ENCODE assay signal across 15 cellular contexts in genomic region chr15:67180035-67180434, GRCh38.
DNase-seq lines count a peak whose midpoint lies in the region; ATAC-seq and TF ChIP-seq lines count a peak whose summit lies in the region.
"Had no signal": no experiment of that assay in that cellular context is flagged by ENCODE, and none has a peak within 500 bp of the region (broad histone marks: within the 10 kb centered on the region; RNA-seq: fewer than 3 reads in every experiment).

No MANE protein-coding gene starts in this region.

- H3K4me3 ChIP-seq in coronary artery (no peak overlapping the region), psoas muscle (no peak overlapping the region)
- H3K4me3 ChIP-seq: heart right ventricle, PC-9, skin epidermis, transverse colon had no signal

- H3K4me3 Mint-ChIP-seq in activated CD4-positive, alpha-beta T cell treated with anti-CD3 and anti-CD28 coated beads, Interleukin-2, amount 10 ng/mL, durations not matched to agents 7 days and 5 days = no peak overlapping the region
- no peak overlapping the region for H3K4me3 Mint-ChIP-seq in Calu3 (ENCODE audit: low read depth, unreplicated experiment)
- no peak overlapping the region for H3K4me3 Mint-ChIP-seq in T-helper 2 cell treated with Interferon-gamma antibody and Interleukin-4, amounts not matched to agents 5 μg/mL and 100 μg/mL, for 36 hours
- H3K4me3 Mint-ChIP-seq: brain had no signal

- peaks cover 0 to 47% of the 10 kb centered on the region in 2 donors for H3K36me3 ChIP-seq in psoas muscle (ENCODE audit: insufficient read depth in 1 of 2, low read depth in 1 of 2)
- H3K36me3 ChIP-seq: transverse colon had no signal

- no peak for ATAC-seq in psoas muscle
- ATAC-seq: heart right ventricle had no signal

- peaks cover 71% of the 10 kb centered on the region for H3K4me1 ChIP-seq in psoas muscle

- H3K27ac ChIP-seq in coronary artery (no peak overlapping the region), psoas muscle (peak overlapping the region; percentile 90)
- H3K27ac ChIP-seq: PC-9 had no signal

- POLR2A ChIA-PET in activated CD4-positive, alpha-beta T cell treated with anti-CD3 and anti-CD28 coated beads, Interleukin-2, amount 10 ng/mL, durations not matched to agents 7 days and 5 days (lab: Charles Lee) = no interaction called here

- H3K27me3 Mint-ChIP-seq in activated CD4-positive, alpha-beta T cell treated with anti-CD3 and anti-CD28 coated beads, Interleukin-2, amount 10 ng/mL, durations not matched to agents 7 days and 5 days = no peaks in the 10 kb centered on the region
- no peaks in the 10 kb centered on the region for H3K27me3 Mint-ChIP-seq in Calu3 (ENCODE audit: unreplicated experiment)
- H3K27me3 Mint-ChIP-seq in T-helper 2 cell treated with Interferon-gamma antibody and Interleukin-4, amounts not matched to agents 5 μg/mL and 100 μg/mL, for 36 hours (ENCODE audit: low read depth) = no peaks in the 10 kb centered on the region
- H3K27me3 Mint-ChIP-seq: brain had no signal

- H3K27me3 ChIP-seq in psoas muscle (ENCODE audit: insufficient read depth in 3 of 3, low read length in 2 of 3) = no peaks in the 10 kb centered on the region
- H3K27me3 ChIP-seq: heart right ventricle, transverse colon had no signal

- TF ChIP-seq CTCF in Calu3 (IDR thresholded peaks at IDR 0.05; ENCODE audit: unreplicated experiment) (no peak), coronary artery (IDR thresholded peaks at IDR 0.05) (no peak), psoas muscle (IDR thresholded peaks at IDR 0.05) (no peak)

- peaks cover 29% of the 10 kb centered on the region for H3K4me1 Mint-ChIP-seq in activated CD4-positive, alpha-beta T cell treated with anti-CD3 and anti-CD28 coated beads, Interleukin-2, amount 10 ng/mL, durations not matched to agents 7 days and 5 days
- H3K4me1 Mint-ChIP-seq in Calu3 (ENCODE audit: low read depth, unreplicated experiment) = peaks cover 43% of the 10 kb centered on the region
- peaks cover 10% of the 10 kb centered on the region for H3K4me1 Mint-ChIP-seq in T-helper 2 cell treated with Interferon-gamma antibody and Interleukin-4, amounts not matched to agents 5 μg/mL and 100 μg/mL, for 36 hours (ENCODE audit: low read depth)

- intact Hi-C loops in Calu3 (cut with micrococcal nuclease; ENCODE audit: unreplicated experiment) (no loop called here), psoas muscle (cut with DNase I) (no loop called here)

- H3K9me3 ChIP-seq in psoas muscle = no peaks in the 10 kb centered on the region
- H3K9me3 ChIP-seq: heart right ventricle, transverse colon had no signal

- WGBS in psoas muscle, 3 donors = 64 to 76% (median 67%) methylated on average over 11 of the region's 11 CpGs

- DNase-seq in activated CD4-positive, alpha-beta T cell treated with anti-CD3 and anti-CD28 coated beads, Interleukin-2, amount 10 ng/mL, durations not matched to agents 7 days and 5 days = no peak
- no peak for DNase-seq in activated CD4-positive, alpha-beta T cell treated with anti-CD3 and anti-CD28 coated beads, Interleukin-2, amount 50 U/mL, for 1 hour
- DNase-seq in Calu3 (no peak), coronary artery (ENCODE audit: low spot score) (peak; percentile 70), psoas muscle (peak in 1 of 2 donors; percentile 45), UCSD-AML1 (lab: John Stamatoyannopoulos, UW; ENCODE audit: unreplicated experiment) (no peak)
- no peak for DNase-seq in T-helper 2 cell treated with Interferon-gamma antibody and Interleukin-4, amounts not matched to agents 5 μg/mL and 100 μg/mL, for 36 hours (ENCODE audit: low spot score)
- no peak for DNase-seq in activated CD4-positive, CD25-positive, alpha-beta regulatory T cell (lab: John Stamatoyannopoulos, UW)
- DNase-seq: activated naive CD4-positive, alpha-beta T cell treated with Interleukin-2 at 50 U/mL for 16 hours; heart right ventricle; NCI-H1105; PC-9; transverse colon had no signal

- H3K36me3 Mint-ChIP-seq in activated CD4-positive, alpha-beta T cell treated with anti-CD3 and anti-CD28 coated beads, Interleukin-2, amount 10 ng/mL, durations not matched to agents 7 days and 5 days (ENCODE audit: low read depth) = peaks cover 61% of the 10 kb centered on the region
- peaks cover 84% of the 10 kb centered on the region for H3K36me3 Mint-ChIP-seq in Calu3 (ENCODE audit: insufficient read depth, unreplicated experiment)
- H3K36me3 Mint-ChIP-seq in T-helper 2 cell treated with Interferon-gamma antibody and Interleukin-4, amounts not matched to agents 5 μg/mL and 100 μg/mL, for 36 hours (ENCODE audit: low read depth) = peaks cover 60% of the 10 kb centered on the region

- CTCF ChIA-PET in activated CD4-positive, alpha-beta T cell treated with anti-CD3 and anti-CD28 coated beads, Interleukin-2, amount 10 ng/mL, durations not matched to agents 7 days and 5 days (lab: Charles Lee) = no interaction called here
- CTCF ChIA-PET in Calu3 (lab: Charles Lee) = no interaction called here

- H3K27ac Mint-ChIP-seq in activated CD4-positive, alpha-beta T cell treated with anti-CD3 and anti-CD28 coated beads, Interleukin-2, amount 10 ng/mL, durations not matched to agents 7 days and 5 days = peak overlapping the region; percentile 58
- H3K27ac Mint-ChIP-seq in Calu3 (ENCODE audit: unreplicated experiment) = peak overlapping the region; percentile 26
- H3K27ac Mint-ChIP-seq in T-helper 2 cell treated with Interferon-gamma antibody and Interleukin-4, amounts not matched to agents 5 μg/mL and 100 μg/mL, for 36 hours = no peak overlapping the region
- H3K27ac Mint-ChIP-seq: brain had no signal

- H3K9me3 Mint-ChIP-seq in activated CD4-positive, alpha-beta T cell treated with anti-CD3 and anti-CD28 coated beads, Interleukin-2, amount 10 ng/mL, durations not matched to agents 7 days and 5 days = no peaks in the 10 kb centered on the region
- H3K9me3 Mint-ChIP-seq in Calu3 (ENCODE audit: low read depth, unreplicated experiment) = no peaks in the 10 kb centered on the region
- H3K9me3 Mint-ChIP-seq in T-helper 2 cell treated with Interferon-gamma antibody and Interleukin-4, amounts not matched to agents 5 μg/mL and 100 μg/mL, for 36 hours = no peaks in the 10 kb centered on the region
- H3K9me3 Mint-ChIP-seq: brain had no signal

- BruUV-seq in Calu3 (replicated peaks; lab: Mats Ljungman, UMichigan) = no TSS peak
